ENCODE assay signal across 1 cellular context in genomic region chr21:35963920-35964451, GRCh38.
TF ChIP-seq lines count a peak whose summit lies in the region.

No MANE protein-coding gene starts in this region.

TF ChIP-seq in K562, 482 proteins besides CTCF, POLR2A, EP300 and RAD21 (continued from another document):
- TF ChIP-seq NKRF (IDR thresholded peaks at IDR 0.05; ENCODE audit: borderline replicate concordance) = no peak
- TF ChIP-seq HMGXB4 (CRISPR knock-in tag; IDR thresholded peaks at IDR 0.05) = no peak
- no peak for TF ChIP-seq KAT8 (IDR thresholded peaks at IDR 0.05; ENCODE audit: low read depth)
- no peak for TF ChIP-seq DPF2 (IDR thresholded peaks at IDR 0.05)
- TF ChIP-seq XRCC3 (IDR thresholded peaks at IDR 0.05) = no peak
- TF ChIP-seq, protein P1, sequence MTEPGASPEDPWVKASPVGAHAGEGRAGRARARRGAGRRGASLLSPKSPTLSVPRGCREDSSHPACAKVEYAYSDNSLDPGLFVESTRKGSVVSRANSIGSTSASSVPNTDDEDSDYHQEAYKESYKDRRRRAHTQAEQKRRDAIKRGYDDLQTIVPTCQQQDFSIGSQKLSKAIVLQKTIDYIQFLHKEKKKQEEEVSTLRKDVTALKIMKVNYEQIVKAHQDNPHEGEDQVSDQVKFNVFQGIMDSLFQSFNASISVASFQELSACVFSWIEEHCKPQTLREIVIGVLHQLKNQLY (CRISPR knock-in tag; conservative IDR thresholded peaks at IDR 0.05) = no peak
- TF ChIP-seq SNAPC5 (CRISPR knock-in tag; IDR thresholded peaks at IDR 0.05) = no peak
- TF ChIP-seq ZFX (CRISPR knock-in tag; IDR thresholded peaks at IDR 0.05) = no peak
- TF ChIP-seq, protein P2, sequence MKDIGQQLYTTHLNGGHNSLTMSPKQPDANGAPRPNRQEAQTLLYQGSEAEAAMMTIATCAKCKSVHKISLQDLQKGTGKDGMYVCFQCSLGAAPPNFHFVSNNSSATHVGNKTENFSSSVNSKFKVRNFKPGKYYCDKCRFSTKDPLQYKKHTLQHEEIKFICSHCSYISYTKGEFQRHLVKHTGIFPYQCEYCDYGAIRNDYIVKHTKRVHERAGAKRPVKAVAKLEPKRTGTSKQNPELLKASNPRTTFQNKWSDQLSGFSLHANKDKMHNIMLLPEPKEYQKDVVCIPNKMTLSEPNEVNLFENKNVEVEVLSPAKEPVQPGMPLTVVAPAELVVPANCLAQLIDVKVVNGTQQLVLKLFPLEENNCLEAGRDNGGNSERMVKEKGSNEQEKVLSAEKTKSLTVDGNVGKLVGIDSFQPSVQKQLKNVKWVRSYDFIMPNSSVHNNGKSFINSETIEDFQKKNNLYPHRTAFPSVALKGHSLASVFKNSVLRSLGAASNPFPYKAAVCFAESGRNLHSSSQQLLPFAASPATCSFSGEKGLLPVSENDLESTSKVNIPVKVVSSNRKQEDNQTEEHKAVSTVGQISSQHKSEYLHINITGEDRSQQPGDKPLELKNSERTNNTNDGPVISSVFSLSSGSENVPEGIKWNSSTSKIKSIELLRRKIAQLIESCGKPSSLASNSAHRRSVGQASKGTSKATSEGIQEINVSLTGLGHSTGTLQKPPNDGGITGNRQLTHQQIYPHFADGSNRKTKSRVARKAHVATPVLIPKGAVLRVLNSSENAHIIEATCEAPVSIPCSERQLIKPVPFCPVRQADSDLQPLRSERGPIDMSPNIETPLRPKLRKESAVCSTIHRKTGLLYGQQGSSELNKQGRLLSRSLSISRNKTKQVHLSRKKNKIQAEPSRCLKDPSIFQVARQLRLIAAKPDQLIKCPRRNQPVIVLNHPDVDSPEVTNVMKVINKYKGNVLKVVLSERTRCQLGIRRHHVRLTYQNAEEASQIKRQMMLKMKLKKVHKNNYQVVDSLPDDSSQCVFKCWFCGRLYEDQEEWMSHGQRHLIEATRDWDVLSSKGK (CRISPR knock-in tag; IDR thresholded peaks at IDR 0.05) = no peak
- no peak for TF ChIP-seq ATF1 (CRISPR knock-in tag; IDR thresholded peaks at IDR 0.05)
- TF ChIP-seq ATF1 (tag; IDR thresholded peaks at IDR 0.05) = peak; percentile 60
- TF ChIP-seq CAMTA2 (CRISPR knock-in tag; conservative IDR thresholded peaks at IDR 0.05) = no peak
- TF ChIP-seq RBM17 (IDR thresholded peaks at IDR 0.05; ENCODE audit: borderline replicate concordance, low read depth, low read length) = no peak
- TF ChIP-seq ATF7 (IDR thresholded peaks at IDR 0.05) = no peak
- TF ChIP-seq KDM5B (IDR thresholded peaks at IDR 0.05; ENCODE audit: insufficient replicate concordance, low read depth, low read length) = no peak
- TF ChIP-seq, protein P3, sequence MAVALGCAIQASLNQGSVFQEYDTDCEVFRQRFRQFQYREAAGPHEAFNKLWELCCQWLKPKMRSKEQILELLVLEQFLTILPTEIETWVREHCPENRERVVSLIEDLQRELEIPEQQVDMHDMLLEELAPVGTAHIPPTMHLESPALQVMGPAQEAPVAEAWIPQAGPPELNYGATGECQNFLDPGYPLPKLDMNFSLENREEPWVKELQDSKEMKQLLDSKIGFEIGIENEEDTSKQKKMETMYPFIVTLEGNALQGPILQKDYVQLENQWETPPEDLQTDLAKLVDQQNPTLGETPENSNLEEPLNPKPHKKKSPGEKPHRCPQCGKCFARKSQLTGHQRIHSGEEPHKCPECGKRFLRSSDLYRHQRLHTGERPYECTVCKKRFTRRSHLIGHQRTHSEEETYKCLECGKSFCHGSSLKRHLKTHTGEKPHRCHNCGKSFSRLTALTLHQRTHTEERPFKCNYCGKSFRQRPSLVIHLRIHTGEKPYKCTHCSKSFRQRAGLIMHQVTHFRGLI (CRISPR knock-in tag; IDR thresholded peaks at IDR 0.05) = no peak
- no peak for TF ChIP-seq OTX1 (CRISPR knock-in tag; IDR thresholded peaks at IDR 0.05)
- no peak for TF ChIP-seq ZNF76 (CRISPR knock-in tag; IDR thresholded peaks at IDR 0.05; ENCODE audit: borderline replicate concordance)
- no peak for TF ChIP-seq ZFPM2 (CRISPR knock-in tag; IDR thresholded peaks at IDR 0.05)
- TF ChIP-seq TBL1XR1 (IDR thresholded peaks at IDR 0.05; ENCODE audit: low read length in 2 of 2) = no peak
- TF ChIP-seq PTTG1 (tag; IDR thresholded peaks at IDR 0.05; ENCODE audit: low read depth) = no peak
- TF ChIP-seq PYGO2 (tag; IDR thresholded peaks at IDR 0.05) = no peak
- TF ChIP-seq TRIM24 (IDR thresholded peaks at IDR 0.05) = no peak
- TF ChIP-seq PBX2 (CRISPR knock-in tag; IDR thresholded peaks at IDR 0.05; ENCODE audit: low read depth) = no peak
- TF ChIP-seq PBX2 (tag; conservative IDR thresholded peaks at IDR 0.05; ENCODE audit: low read depth) = peak; percentile 71
- no peak for TF ChIP-seq SAFB2 (IDR thresholded peaks at IDR 0.05; ENCODE audit: borderline replicate concordance, low read depth, low read length, severe bottlenecking)
- no peak for TF ChIP-seq CREB5 (CRISPR knock-in tag; IDR thresholded peaks at IDR 0.05)
- TF ChIP-seq NFIX (CRISPR knock-in tag; IDR thresholded peaks at IDR 0.05; ENCODE audit: low read depth) = no peak
- TF ChIP-seq RBM25 (IDR thresholded peaks at IDR 0.05; ENCODE audit: low read depth, low read length, severe bottlenecking) = peak; percentile 43
- TF ChIP-seq CBFB (CRISPR knock-in tag; IDR thresholded peaks at IDR 0.05) = no peak
- no peak for TF ChIP-seq ETV6 (IDR thresholded peaks at IDR 0.05; ENCODE audit: borderline replicate concordance in 1 of 2, low read depth in 2 of 2, low read length in 1 of 2)
- no peak for TF ChIP-seq ETV6 (CRISPR knock-in tag; IDR thresholded peaks at IDR 0.05; ENCODE audit: borderline replicate concordance)
- TF ChIP-seq SMARCC2 (IDR thresholded peaks at IDR 0.05; ENCODE audit: low read depth) = no peak
- no peak for TF ChIP-seq BCL6 (CRISPR knock-in tag; IDR thresholded peaks at IDR 0.05)
- TF ChIP-seq, protein P4, sequence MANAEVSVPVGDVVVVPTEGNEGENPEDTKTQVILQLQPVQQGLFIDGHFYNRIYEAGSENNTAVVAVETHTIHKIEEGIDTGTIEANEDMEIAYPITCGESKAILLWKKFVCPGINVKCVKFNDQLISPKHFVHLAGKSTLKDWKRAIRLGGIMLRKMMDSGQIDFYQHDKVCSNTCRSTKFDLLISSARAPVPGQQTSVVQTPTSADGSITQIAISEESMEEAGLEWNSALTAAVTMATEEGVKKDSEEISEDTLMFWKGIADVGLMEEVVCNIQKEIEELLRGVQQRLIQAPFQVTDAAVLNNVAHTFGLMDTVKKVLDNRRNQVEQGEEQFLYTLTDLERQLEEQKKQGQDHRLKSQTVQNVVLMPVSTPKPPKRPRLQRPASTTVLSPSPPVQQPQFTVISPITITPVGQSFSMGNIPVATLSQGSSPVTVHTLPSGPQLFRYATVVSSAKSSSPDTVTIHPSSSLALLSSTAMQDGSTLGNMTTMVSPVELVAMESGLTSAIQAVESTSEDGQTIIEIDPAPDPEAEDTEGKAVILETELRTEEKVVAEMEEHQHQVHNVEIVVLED (CRISPR knock-in tag; IDR thresholded peaks at IDR 0.05) = no peak
- no peak for TF ChIP-seq NCOR1 (IDR thresholded peaks at IDR 0.05)
TF ChIP-seq in K562: peak in this region for 21.
